In the genomic region with DNA sequence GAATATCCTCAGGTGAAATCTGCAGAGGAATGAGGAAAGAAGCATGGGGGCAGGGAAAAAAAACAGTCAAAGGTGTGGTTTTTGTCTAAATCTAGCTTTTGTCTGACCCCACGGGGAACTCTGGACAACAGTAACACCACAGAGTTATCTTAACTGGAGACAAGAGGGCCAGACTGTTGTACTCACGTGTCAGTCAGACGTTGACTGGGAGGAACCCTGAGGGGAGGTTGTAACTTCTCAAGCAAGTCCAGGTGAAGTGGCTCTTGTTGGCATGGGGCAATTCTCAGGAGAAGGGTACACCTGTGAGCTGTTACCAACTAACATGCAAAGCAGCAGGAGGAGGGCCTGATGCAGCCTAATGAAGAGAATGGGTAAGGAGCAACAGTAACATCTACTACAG, we compare ENCODE assay signal across 31 cellular contexts. TPM values are rescaled to one million over a fixed set of nuclear protein-coding genes. Genes with fewer than 3 reads are reported as not detected.
"Had no signal": no experiment of that assay in that cellular context is flagged by ENCODE, and none has a peak within 500 bp of the region (broad histone marks: within the 10 kb centered on the region; RNA-seq: fewer than 3 reads in every experiment).

No MANE protein-coding gene starts in this region.

- H3K36me3 ChIP-seq: adrenal gland, Peyer's patch, SJCRH30 had no signal

- H3K4me3 ChIP-seq: adrenal gland, K562, Peyer's patch, SJCRH30 had no signal

- H3K9me3 ChIP-seq: adrenal gland, Peyer's patch, SJCRH30, SK-N-SH had no signal

- H3K4me1 ChIP-seq: Peyer's patch, SJCRH30 had no signal

- H3K27me3 ChIP-seq: adrenal gland, Peyer's patch, SJCRH30 had no signal

- H3K4me2 ChIP-seq: SK-N-SH had no signal

- H3K9ac ChIP-seq: SK-N-SH had no signal

- H3K27ac ChIP-seq: adrenal gland, Peyer's patch, RWPE1, SJCRH30, VCaP had no signal

- DNase-seq: activated CD4-positive, alpha-beta T cell treated with anti-CD3 and anti-CD28 coated beads for 36 hours; activated CD4-positive, CD25-positive, alpha-beta regulatory T cell; activated CD8-positive, alpha-beta memory T cell treated with anti-CD3 and anti-CD28 coated beads, Interleukin-2, amount 50 U/mL, for 4 hours; activated CD8-positive, alpha-beta T cell treated with anti-CD3 and anti-CD28 coated beads for 36 hours; activated gamma-delta T cell treated with Interleukin-2 at 50 U/mL for 16 hours; activated naive CD4-positive, alpha-beta T cell treated with anti-CD3 and anti-CD28 coated beads, Interleukin-2, amount 50 U/mL, for 16 hours; activated naive CD8-positive, alpha-beta T cell treated with anti-CD3 and anti-CD28 coated beads, Interleukin-2, amount 10 ng/mL, durations not matched to agents 7 days and 5 days; activated T-cell treated with anti-CD3 and anti-CD28 coated beads, Interleukin-2, amount 50 U/mL, for 72 hours; adrenal gland; anterior cingulate cortex; cerebellar nuclear complex; Karpas-422; MM.1S; NCI-H1105 treated with DMSO at 0.1 percent for 48 hours; NCI-H1436 treated with DMSO at 0.1 percent for 48 hours; NCI-H1930; NCI-H446; NCI-H524; NCI-H82; NK-92 treated with Interleukin-12 subunit alpha and Interleukin-12 subunit beta, amount 100 ng/mL, for 24 hours; Peyer's patch; Right ventricle myocardium superior; SJCRH30; SK-N-SH; T-helper 1 cell had no signal

RNA-seq across cellular contexts. Expression of gene SHISAL2B, which starts 44.1 kb away (rescaled TPM):
- total RNA-seq: activated CD4-positive, alpha-beta T cell treated with anti-CD3 and anti-CD28 coated beads for 36 hours; activated CD8-positive, alpha-beta T cell treated with anti-CD3 and anti-CD28 coated beads for 36 hours; activated naive CD8-positive, alpha-beta T cell treated with anti-CD3 and anti-CD28 coated beads, Interleukin-2, amount 10 ng/mL, durations not matched to agents 7 days and 5 days; activated T-cell treated with anti-CD3 and anti-CD28 coated beads, Interleukin-2, amount 50 U/mL, for 72 hours; activated T-helper 2 cell treated with anti-CD3 and anti-CD28 coated beads, Interferon-gamma antibody, Interleukin-2, Interleukin-4, amounts not matched to agents 10 μg/mL and 5 μg/mL and 100 μg/mL, durations not matched to agents 14 hours and 24 hours and 36 hours; adrenal gland; cardiac septum; K562; Peyer's patch; Right ventricle myocardium superior; SJCRH30; T-helper 2 cell treated with Interferon-gamma antibody and Interleukin-4, amounts not matched to agents 100 ng/mL and 5 ng/mL, for 36 hours had no signal
- polyA plus RNA-seq: K562, SK-N-SH had no signal
